Comparison of ENCODE assay signal across 1 cellular context in genomic region chr1:23149110-23149509, GRCh38.
A peak's percentile ranks its signal among the peaks of the same experiment; 100 is the strongest.
TF ChIP-seq lines count a peak whose summit lies in the region.

No MANE protein-coding gene starts in this region.

TF ChIP-seq in HepG2, 621 proteins besides CTCF, POLR2A, EP300 and RAD21 (continued from another document and continues in another):
- TF ChIP-seq, protein P1, sequence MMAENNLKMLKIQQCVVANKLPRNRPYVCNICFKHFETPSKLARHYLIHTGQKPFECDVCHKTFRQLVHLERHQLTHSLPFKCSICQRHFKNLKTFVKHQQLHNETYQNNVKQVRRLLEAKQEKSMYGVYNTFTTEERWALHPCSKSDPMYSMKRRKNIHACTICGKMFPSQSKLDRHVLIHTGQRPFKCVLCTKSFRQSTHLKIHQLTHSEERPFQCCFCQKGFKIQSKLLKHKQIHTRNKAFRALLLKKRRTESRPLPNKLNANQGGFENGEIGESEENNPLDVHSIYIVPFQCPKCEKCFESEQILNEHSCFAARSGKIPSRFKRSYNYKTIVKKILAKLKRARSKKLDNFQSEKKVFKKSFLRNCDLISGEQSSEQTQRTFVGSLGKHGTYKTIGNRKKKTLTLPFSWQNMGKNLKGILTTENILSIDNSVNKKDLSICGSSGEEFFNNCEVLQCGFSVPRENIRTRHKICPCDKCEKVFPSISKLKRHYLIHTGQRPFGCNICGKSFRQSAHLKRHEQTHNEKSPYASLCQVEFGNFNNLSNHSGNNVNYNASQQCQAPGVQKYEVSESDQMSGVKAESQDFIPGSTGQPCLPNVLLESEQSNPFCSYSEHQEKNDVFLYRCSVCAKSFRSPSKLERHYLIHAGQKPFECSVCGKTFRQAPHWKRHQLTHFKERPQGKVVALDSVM (CRISPR knock-in tag; IDR thresholded peaks at IDR 0.05): no peak
- TF ChIP-seq ELF4 (CRISPR knock-in tag; IDR thresholded peaks at IDR 0.05; ENCODE audit: borderline replicate concordance) (no peak), KAT7 (CRISPR knock-in tag; IDR thresholded peaks at IDR 0.05; ENCODE audit: borderline replicate concordance) (no peak), ESRRA (CRISPR knock-in tag; IDR thresholded peaks at IDR 0.05; ENCODE audit: low read depth) (no peak), SNRNP70 (IDR thresholded peaks at IDR 0.05; ENCODE audit: low read depth, low read length) (no peak), HMGA1 (CRISPR knock-in tag; conservative IDR thresholded peaks at IDR 0.05) (no peak), CREBL2 (CRISPR knock-in tag; IDR thresholded peaks at IDR 0.05; ENCODE audit: borderline replicate concordance) (no peak), YY1 (IDR thresholded peaks at IDR 0.05; ENCODE audit: insufficient read depth, insufficient replicate concordance, low read depth, low read length) (no peak), NCOA5 (CRISPR knock-in tag; IDR thresholded peaks at IDR 0.05) (no peak), ZNF337 (CRISPR knock-in tag; IDR thresholded peaks at IDR 0.05; ENCODE audit: borderline replicate concordance, low read depth) (no peak), ZNF609 (CRISPR knock-in tag; IDR thresholded peaks at IDR 0.05; ENCODE audit: borderline replicate concordance) (no peak), REST (IDR thresholded peaks at IDR 0.05; ENCODE audit: borderline replicate concordance in 1 of 2, low read depth in 1 of 2, low read length in 2 of 2) (no peak), FOXA1 (IDR thresholded peaks at IDR 0.05) (no peak), FOXA1 (CRISPR knock-in tag; IDR thresholded peaks at IDR 0.05) (peak; percentile 58), PAX8 (CRISPR knock-in tag; IDR thresholded peaks at IDR 0.05; ENCODE audit: borderline replicate concordance) (no peak), NCOR1 (IDR thresholded peaks at IDR 0.05; ENCODE audit: borderline replicate concordance, low read length) (no peak; the same call in 1 of the 2 replicates), CCAR2 (optimal IDR thresholded peaks at IDR 0.05; ENCODE audit: low read depth, low read length) (no peak), GTF3A (CRISPR knock-in tag; conservative IDR thresholded peaks at IDR 0.05) (no peak), ZFX (CRISPR knock-in tag; IDR thresholded peaks at IDR 0.05; ENCODE audit: low read depth) (no peak), TCF12 (IDR thresholded peaks at IDR 0.05) (no peak), TCF12 (CRISPR knock-in tag; IDR thresholded peaks at IDR 0.05) (no peak), ZNF761 (CRISPR knock-in tag; conservative IDR thresholded peaks at IDR 0.05) (no peak), ARID2 (CRISPR knock-in tag; IDR thresholded peaks at IDR 0.05; ENCODE audit: borderline replicate concordance) (no peak), ZSCAN31 (CRISPR knock-in tag; IDR thresholded peaks at IDR 0.05; ENCODE audit: low read depth) (no peak), ZNF562 (CRISPR knock-in tag; IDR thresholded peaks at IDR 0.05; ENCODE audit: borderline replicate concordance) (no peak), ZNF333 (CRISPR knock-in tag; IDR thresholded peaks at IDR 0.05; ENCODE audit: borderline replicate concordance) (no peak), HIVEP1 (CRISPR knock-in tag; IDR thresholded peaks at IDR 0.05) (no peak), RFX5 (IDR thresholded peaks at IDR 0.05; ENCODE audit: low read depth, low read length) (no peak), ZNF124 (CRISPR knock-in tag; IDR thresholded peaks at IDR 0.05) (no peak), PHB2 (IDR thresholded peaks at IDR 0.05; ENCODE audit: partially characterized antibody) (no peak), ZNF713 (CRISPR knock-in tag; IDR thresholded peaks at IDR 0.05) (no peak)
- TF ChIP-seq, protein P2, sequence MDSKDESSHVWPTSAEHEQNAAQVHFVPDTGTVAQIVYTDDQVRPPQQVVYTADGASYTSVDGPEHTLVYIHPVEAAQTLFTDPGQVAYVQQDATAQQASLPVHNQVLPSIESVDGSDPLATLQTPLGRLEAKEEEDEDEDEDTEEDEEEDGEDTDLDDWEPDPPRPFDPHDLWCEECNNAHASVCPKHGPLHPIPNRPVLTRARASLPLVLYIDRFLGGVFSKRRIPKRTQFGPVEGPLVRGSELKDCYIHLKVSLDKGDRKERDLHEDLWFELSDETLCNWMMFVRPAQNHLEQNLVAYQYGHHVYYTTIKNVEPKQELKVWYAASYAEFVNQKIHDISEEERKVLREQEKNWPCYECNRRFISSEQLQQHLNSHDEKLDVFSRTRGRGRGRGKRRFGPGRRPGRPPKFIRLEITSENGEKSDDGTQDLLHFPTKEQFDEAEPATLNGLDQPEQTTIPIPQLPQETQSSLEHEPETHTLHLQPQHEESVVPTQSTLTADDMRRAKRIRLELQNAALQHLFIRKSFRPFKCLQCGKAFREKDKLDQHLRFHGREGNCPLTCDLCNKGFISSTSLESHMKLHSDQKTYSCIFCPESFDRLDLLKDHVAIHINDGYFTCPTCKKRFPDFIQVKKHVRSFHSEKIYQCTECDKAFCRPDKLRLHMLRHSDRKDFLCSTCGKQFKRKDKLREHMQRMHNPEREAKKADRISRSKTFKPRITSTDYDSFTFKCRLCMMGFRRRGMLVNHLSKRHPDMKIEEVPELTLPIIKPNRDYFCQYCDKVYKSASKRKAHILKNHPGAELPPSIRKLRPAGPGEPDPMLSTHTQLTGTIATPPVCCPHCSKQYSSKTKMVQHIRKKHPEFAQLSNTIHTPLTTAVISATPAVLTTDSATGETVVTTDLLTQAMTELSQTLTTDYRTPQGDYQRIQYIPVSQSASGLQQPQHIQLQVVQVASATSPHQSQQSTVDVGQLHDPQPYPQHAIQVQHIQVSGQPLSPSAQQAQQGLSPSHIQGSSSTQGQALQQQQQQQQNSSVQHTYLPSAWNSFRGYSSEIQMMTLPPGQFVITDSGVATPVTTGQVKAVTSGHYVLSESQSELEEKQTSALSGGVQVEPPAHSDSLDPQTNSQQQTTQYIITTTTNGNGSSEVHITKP (CRISPR knock-in tag; IDR thresholded peaks at IDR 0.05; ENCODE audit: low read depth): no peak
- TF ChIP-seq, protein P3, sequence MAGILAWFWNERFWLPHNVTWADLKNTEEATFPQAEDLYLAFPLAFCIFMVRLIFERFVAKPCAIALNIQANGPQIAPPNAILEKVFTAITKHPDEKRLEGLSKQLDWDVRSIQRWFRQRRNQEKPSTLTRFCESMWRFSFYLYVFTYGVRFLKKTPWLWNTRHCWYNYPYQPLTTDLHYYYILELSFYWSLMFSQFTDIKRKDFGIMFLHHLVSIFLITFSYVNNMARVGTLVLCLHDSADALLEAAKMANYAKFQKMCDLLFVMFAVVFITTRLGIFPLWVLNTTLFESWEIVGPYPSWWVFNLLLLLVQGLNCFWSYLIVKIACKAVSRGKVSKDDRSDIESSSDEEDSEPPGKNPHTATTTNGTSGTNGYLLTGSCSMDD (CRISPR knock-in tag; IDR thresholded peaks at IDR 0.05): no peak
- TF ChIP-seq, protein P4, sequence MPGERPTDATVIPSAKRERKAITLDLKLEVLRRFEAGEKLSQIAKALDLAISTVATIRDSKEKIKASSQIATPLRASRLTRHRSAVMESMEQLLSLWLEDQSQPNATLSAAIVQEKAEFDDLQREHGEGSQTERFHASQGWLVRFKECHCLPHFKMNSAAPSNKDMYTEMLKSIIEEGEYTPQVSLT (CRISPR knock-in tag; IDR thresholded peaks at IDR 0.05; ENCODE audit: borderline replicate concordance, low read depth): no peak
- TF ChIP-seq, protein P5, sequence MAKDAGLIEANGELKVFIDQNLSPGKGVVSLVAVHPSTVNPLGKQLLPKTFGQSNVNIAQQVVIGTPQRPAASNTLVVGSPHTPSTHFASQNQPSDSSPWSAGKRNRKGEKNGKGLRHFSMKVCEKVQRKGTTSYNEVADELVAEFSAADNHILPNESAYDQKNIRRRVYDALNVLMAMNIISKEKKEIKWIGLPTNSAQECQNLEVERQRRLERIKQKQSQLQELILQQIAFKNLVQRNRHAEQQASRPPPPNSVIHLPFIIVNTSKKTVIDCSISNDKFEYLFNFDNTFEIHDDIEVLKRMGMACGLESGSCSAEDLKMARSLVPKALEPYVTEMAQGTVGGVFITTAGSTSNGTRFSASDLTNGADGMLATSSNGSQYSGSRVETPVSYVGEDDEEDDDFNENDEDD (CRISPR knock-in tag; IDR thresholded peaks at IDR 0.05; ENCODE audit: borderline replicate concordance): no peak
- TF ChIP-seq, protein P6, sequence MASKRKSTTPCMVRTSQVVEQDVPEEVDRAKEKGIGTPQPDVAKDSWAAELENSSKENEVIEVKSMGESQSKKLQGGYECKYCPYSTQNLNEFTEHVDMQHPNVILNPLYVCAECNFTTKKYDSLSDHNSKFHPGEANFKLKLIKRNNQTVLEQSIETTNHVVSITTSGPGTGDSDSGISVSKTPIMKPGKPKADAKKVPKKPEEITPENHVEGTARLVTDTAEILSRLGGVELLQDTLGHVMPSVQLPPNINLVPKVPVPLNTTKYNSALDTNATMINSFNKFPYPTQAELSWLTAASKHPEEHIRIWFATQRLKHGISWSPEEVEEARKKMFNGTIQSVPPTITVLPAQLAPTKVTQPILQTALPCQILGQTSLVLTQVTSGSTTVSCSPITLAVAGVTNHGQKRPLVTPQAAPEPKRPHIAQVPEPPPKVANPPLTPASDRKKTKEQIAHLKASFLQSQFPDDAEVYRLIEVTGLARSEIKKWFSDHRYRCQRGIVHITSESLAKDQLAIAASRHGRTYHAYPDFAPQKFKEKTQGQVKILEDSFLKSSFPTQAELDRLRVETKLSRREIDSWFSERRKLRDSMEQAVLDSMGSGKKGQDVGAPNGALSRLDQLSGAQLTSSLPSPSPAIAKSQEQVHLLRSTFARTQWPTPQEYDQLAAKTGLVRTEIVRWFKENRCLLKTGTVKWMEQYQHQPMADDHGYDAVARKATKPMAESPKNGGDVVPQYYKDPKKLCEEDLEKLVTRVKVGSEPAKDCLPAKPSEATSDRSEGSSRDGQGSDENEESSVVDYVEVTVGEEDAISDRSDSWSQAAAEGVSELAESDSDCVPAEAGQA (IDR thresholded peaks at IDR 0.05; ENCODE audit: low read depth): no peak
- TF ChIP-seq, protein P6 (CRISPR knock-in tag; IDR thresholded peaks at IDR 0.05; ENCODE audit: borderline replicate concordance): no peak
